In genomic region chr9:110463499-110463898, GRCh38 we compare ENCODE assay signal across 9 cellular contexts.
"Had no signal": no experiment of that assay in that cellular context is flagged by ENCODE, and none has a peak within 500 bp of the region (broad histone marks: within the 10 kb centered on the region; RNA-seq: fewer than 3 reads in every experiment).

No MANE protein-coding gene starts in this region.

- H3K9ac ChIP-seq: GM23248 had no signal

- H3K9me3 Mint-ChIP-seq: HFFc6, IgD-negative memory B cell had no signal

- H3K4me1 ChIP-seq: HAP-1 had no signal

- H3K36me3 Mint-ChIP-seq: IgD-negative memory B cell had no signal

- H3K4me3 ChIP-seq: GM23248, HAP-1 had no signal

- H3K4me3 Mint-ChIP-seq: HFFc6, IgD-negative memory B cell had no signal

- DNase-seq: GM23248, GOT3, H7, HFFc6, KG1 had no signal

- ATAC-seq: HepG2 had no signal

- H3K27me3 Mint-ChIP-seq: IgD-negative memory B cell had no signal

- H3K9me3 ChIP-seq: HAP-1 had no signal

- H2AFZ ChIP-seq: GM23248 had no signal

- FAIRE-seq: HepG2 had no signal

- H3K27ac Mint-ChIP-seq: HFFc6, IgD-negative memory B cell had no signal

- H3K27ac ChIP-seq: GM23248, HL-60 had no signal

- H3K36me3 ChIP-seq: HAP-1 had no signal
